8 cellular contexts compared by ENCODE assay signal in genomic region chr22:21942407-21942895, GRCh38. TPM values are rescaled to one million over a fixed set of nuclear protein-coding genes. Genes with fewer than 3 reads are reported as not detected.
A peak's percentile ranks its signal among the peaks of the same experiment; 100 is the strongest.
DNase-seq lines count a peak whose midpoint lies in the region; ATAC-seq and TF ChIP-seq lines count a peak whose summit lies in the region.

No MANE protein-coding gene starts in this region.

- no peak overlapping the region for H3K4me3 Mint-ChIP-seq in activated naive CD8-positive, alpha-beta T cell treated with anti-CD3 and anti-CD28 coated beads, Interleukin-2, amount 50 U/mL, for 24 hours
- H3K4me3 Mint-ChIP-seq in stimulated activated naive CD8-positive, alpha-beta T cell treated with anti-CD3 and anti-CD28 coated beads, Interleukin-15, Interleukin-2, amounts not matched to agents 100 ng/mL and 50 ng/mL, for 24 hours = no peak overlapping the region

- no peaks in the 10 kb centered on the region for H3K9me3 ChIP-seq in HUES6 (ENCODE audit: control insufficient read depth, insufficient read depth, low read depth, low read length)
- H3K9me3 ChIP-seq in right cardiac atrium (ENCODE audit: control insufficient read depth, low read length) = no peaks in the 10 kb centered on the region
- H3K9me3 ChIP-seq in HAP-1 = no peaks in the 10 kb centered on the region

- CTCF ChIA-PET in GM10248 (lab: Yijun Ruan, JAX) = interaction anchor here (1.3 to 9.2 kb wide), 3 partner anchors 8 to 146 kb away, joined by 3 to 130 read pairs (median 3); partner anchors contain the start of gene PPM1F

- 0 out of 2 replicates have a peak overlapping the region, but pooled peaks have one; percentile 47 for H3K27ac ChIP-seq in HUES6 (ENCODE audit: low read depth, low read length)
- peak overlapping the region; percentile 54 for H3K27ac ChIP-seq in right cardiac atrium (ENCODE audit: low read length)

- peaks cover 49% of the 10 kb centered on the region for H3K4me1 Mint-ChIP-seq in activated naive CD8-positive, alpha-beta T cell treated with anti-CD3 and anti-CD28 coated beads, Interleukin-2, amount 50 U/mL, for 24 hours
- H3K4me1 Mint-ChIP-seq in stimulated activated naive CD8-positive, alpha-beta T cell treated with anti-CD3 and anti-CD28 coated beads, Interleukin-15, Interleukin-2, amounts not matched to agents 100 ng/mL and 50 ng/mL, for 24 hours (ENCODE audit: low read depth) = peaks cover 52% of the 10 kb centered on the region

- POLR2A ChIA-PET in GM10248 (lab: Yijun Ruan, JAX) = no interaction called here

- H3K27me3 ChIP-seq in HUES6 (ENCODE audit: control insufficient read depth, insufficient read depth, low read length) = no peaks in the 10 kb centered on the region
- no peaks in the 10 kb centered on the region for H3K27me3 ChIP-seq in right cardiac atrium (ENCODE audit: control insufficient read depth, insufficient read depth)
- H3K27me3 ChIP-seq in HAP-1 (ENCODE audit: low read depth) = no peaks in the 10 kb centered on the region

- intact Hi-C loops in right cardiac atrium (cut with DNase I) = loop anchor here in 1 of 4 donors (5.0 kb wide), 1 partner anchor 215 kb away; no protein-coding TSS in a partner anchor

- peaks cover 17% of the 10 kb centered on the region for H3K36me3 ChIP-seq in HUES6 (ENCODE audit: control insufficient read depth, insufficient read depth, low read length)
- peaks cover 9% of the 10 kb centered on the region for H3K36me3 ChIP-seq in HAP-1 (replicated peaks)

- TF ChIP-seq CTCF in GM10248 (IDR thresholded peaks at IDR 0.05; ENCODE audit: control extremely low read depth, extremely low read depth, low read depth, missing control alignments) = no peak

- peaks cover 5% of the 10 kb centered on the region for H3K36me3 Mint-ChIP-seq in activated naive CD8-positive, alpha-beta T cell treated with anti-CD3 and anti-CD28 coated beads, Interleukin-2, amount 50 U/mL, for 24 hours (ENCODE audit: low read depth)
- H3K36me3 Mint-ChIP-seq in stimulated activated naive CD8-positive, alpha-beta T cell treated with anti-CD3 and anti-CD28 coated beads, Interleukin-15, Interleukin-2, amounts not matched to agents 100 ng/mL and 50 ng/mL, for 24 hours (ENCODE audit: low read depth) = peaks cover 16% of the 10 kb centered on the region

- H3K27me3 Mint-ChIP-seq in activated naive CD8-positive, alpha-beta T cell treated with anti-CD3 and anti-CD28 coated beads, Interleukin-2, amount 50 U/mL, for 24 hours = no peaks in the 10 kb centered on the region
- no peaks in the 10 kb centered on the region for H3K27me3 Mint-ChIP-seq in stimulated activated naive CD8-positive, alpha-beta T cell treated with anti-CD3 and anti-CD28 coated beads, Interleukin-15, Interleukin-2, amounts not matched to agents 100 ng/mL and 50 ng/mL, for 24 hours

- ATAC-seq in activated naive CD8-positive, alpha-beta T cell treated with anti-CD3 and anti-CD28 coated beads, Interleukin-2, amount 50 U/mL, for 24 hours = peak; percentile 40
- peak; percentile 65 to 85 for ATAC-seq in right cardiac atrium

- peak overlapping the region; percentile 19 for H3K9ac ChIP-seq in HUES6 (ENCODE audit: low read length)

- peak; percentile 89 for DNase-seq in AG08395 (ENCODE audit: low spot score)
- peak; percentile 38 for DNase-seq in activated naive CD8-positive, alpha-beta T cell treated with anti-CD3 and anti-CD28 coated beads, Interleukin-2, amount 50 U/mL, for 24 hours
- DNase-seq in right cardiac atrium = peak; percentile 95 to 96 (median 95)
- no peak for DNase-seq in DMS79 (lab: John Stamatoyannopoulos, UW)
- no peak for DNase-seq in HAP-1 (ENCODE audit: low spot score in 2 of 2)
- DNase-seq in GM10248 (ENCODE audit: extremely low spot score) = no peak

- H3K4me1 ChIP-seq in HUES6 (ENCODE audit: control insufficient read depth, insufficient read depth, low read length) = peaks cover 21% of the 10 kb centered on the region
- peaks cover 31% of the 10 kb centered on the region for H3K4me1 ChIP-seq in right cardiac atrium (ENCODE audit: control insufficient read depth, insufficient read depth, low read length)
- peaks cover 4% of the 10 kb centered on the region; the same call in 1 of the 2 replicates for H3K4me1 ChIP-seq in HAP-1

- in situ Hi-C loops in HAP-1 (cut with MboI; ENCODE audit: low sequenced_read_pairs) = no loop called here

- H3K4me3 ChIP-seq in HUES6 (ENCODE audit: low read depth, low read length) (no peak overlapping the region), right cardiac atrium (ENCODE audit: low read length) (no peak overlapping the region), HAP-1 (no peak overlapping the region)

- 18% methylated on average over 8 of the region's 8 CpGs for WGBS in right cardiac atrium

- H3K9me3 Mint-ChIP-seq in activated naive CD8-positive, alpha-beta T cell treated with anti-CD3 and anti-CD28 coated beads, Interleukin-2, amount 50 U/mL, for 24 hours = no peaks in the 10 kb centered on the region
- H3K9me3 Mint-ChIP-seq in stimulated activated naive CD8-positive, alpha-beta T cell treated with anti-CD3 and anti-CD28 coated beads, Interleukin-15, Interleukin-2, amounts not matched to agents 100 ng/mL and 50 ng/mL, for 24 hours = no peaks in the 10 kb centered on the region

- peak overlapping the region; percentile 91 for H3K27ac Mint-ChIP-seq in activated naive CD8-positive, alpha-beta T cell treated with anti-CD3 and anti-CD28 coated beads, Interleukin-2, amount 50 U/mL, for 24 hours
- peak overlapping the region; percentile 50 for H3K27ac Mint-ChIP-seq in stimulated activated naive CD8-positive, alpha-beta T cell treated with anti-CD3 and anti-CD28 coated beads, Interleukin-15, Interleukin-2, amounts not matched to agents 100 ng/mL and 50 ng/mL, for 24 hours

RNA-seq across cellular contexts. Expression of gene PPM1F, which starts 10.2 kb away (rescaled TPM):
- total RNA-seq in right cardiac atrium = 10 to 100 TPM; 19.7 to 25.5 (median 22.0) TPM
- polyA plus RNA-seq in right cardiac atrium = 17.5 TPM

RNA-seq across cellular contexts. Expression of gene TOP3B, which starts 40.1 kb away (rescaled TPM):
- 10 to 100 TPM; 12.7 to 17.8 (median 13.8) TPM for total RNA-seq in right cardiac atrium
- 11.1 TPM for polyA plus RNA-seq in right cardiac atrium

Comparison
In these comparisons a context has a peak if more than half of its experiments do, and no peak if none do; other contexts are left out.
1. DNase-seq: peak in AG08395 (single experiment), activated naive CD8-positive, alpha-beta T cell treated with anti-CD3 and anti-CD28 coated beads, Interleukin-2, amount 50 U/mL, for 24 hours (single experiment) and right cardiac atrium (3 of 3); none in DMS79 (single experiment), HAP-1 (0 of 2) and GM10248 (single experiment).